In the genomic region with DNA sequence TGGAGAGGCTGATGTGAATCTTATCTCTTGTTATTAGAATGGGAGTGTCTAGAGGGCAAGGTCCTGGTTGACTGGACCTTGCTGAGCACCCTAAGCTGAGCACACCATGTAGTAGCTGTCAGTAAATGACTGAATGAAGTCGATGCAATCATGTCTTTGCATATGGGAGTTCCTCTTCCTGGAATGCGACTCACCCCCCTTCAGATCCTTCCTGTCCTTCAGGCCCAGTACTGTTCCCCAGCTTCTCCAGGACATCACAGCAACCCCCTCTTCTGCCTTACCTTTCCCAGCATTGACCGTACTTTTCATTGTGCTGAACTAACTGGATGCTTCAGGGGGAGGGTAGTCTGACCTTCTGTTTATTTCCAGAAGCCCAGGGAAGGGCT, we compare ENCODE assay signal across 9 cellular contexts. TPM values are rescaled to one million over a fixed set of nuclear protein-coding genes. Genes with fewer than 3 reads are reported as not detected.
DNase-seq lines count a peak whose midpoint lies in the region; ATAC-seq and TF ChIP-seq lines count a peak whose summit lies in the region.
"Had no signal": no experiment of that assay in that cellular context is flagged by ENCODE, and none has a peak within 500 bp of the region (broad histone marks: within the 10 kb centered on the region; RNA-seq: fewer than 3 reads in every experiment).

No MANE protein-coding gene starts in this region.

- H3K9me3 Mint-ChIP-seq in activated naive CD4-positive, alpha-beta T cell treated with anti-CD3 and anti-CD28 coated beads for 36 hours, result no peaks in the 10 kb centered on the region
- no peaks in the 10 kb centered on the region for H3K9me3 Mint-ChIP-seq in activated T-helper 1 cell treated with anti-CD3 and anti-CD28 coated beads, Interleukin-12 subunit alpha, Interleukin-12 subunit beta, Interleukin-2, Interleukin-4 antibody, amounts not matched to agents 30 ng/mL and 10 ng/mL and 1 ng/mL, durations not matched to agents 14 hours and 24 hours and 36 hours

- no peaks in the 10 kb centered on the region for H3K27me3 ChIP-seq in hepatocyte

- 75% methylated on average over 3 of the region's 3 CpGs for WGBS in hepatocyte (ENCODE audit: low lambda C conversion rate, missing lambda C conversion rate)

- no peaks in the 10 kb centered on the region for H3K9me3 ChIP-seq in hepatocyte (ENCODE audit: low read depth)

- no peaks in the 10 kb centered on the region for H3K27me3 Mint-ChIP-seq in activated naive CD4-positive, alpha-beta T cell treated with anti-CD3 and anti-CD28 coated beads for 36 hours (ENCODE audit: low read depth)
- no peaks in the 10 kb centered on the region for H3K27me3 Mint-ChIP-seq in activated T-helper 1 cell treated with anti-CD3 and anti-CD28 coated beads, Interleukin-12 subunit alpha, Interleukin-12 subunit beta, Interleukin-2, Interleukin-4 antibody, amounts not matched to agents 30 ng/mL and 10 ng/mL and 1 ng/mL, durations not matched to agents 14 hours and 24 hours and 36 hours (ENCODE audit: insufficient read depth)

- H3K27ac ChIP-seq in hepatocyte, result peak overlapping the region; percentile 45
- H3K27ac ChIP-seq in temporal lobe (ENCODE audit: low read depth, low read length), result peak overlapping the region; percentile 79

- H3K4me1 Mint-ChIP-seq in activated naive CD4-positive, alpha-beta T cell treated with anti-CD3 and anti-CD28 coated beads for 36 hours (ENCODE audit: low read depth), result peaks cover 81% of the 10 kb centered on the region
- H3K4me1 Mint-ChIP-seq in activated T-helper 1 cell treated with anti-CD3 and anti-CD28 coated beads, Interleukin-12 subunit alpha, Interleukin-12 subunit beta, Interleukin-2, Interleukin-4 antibody, amounts not matched to agents 30 ng/mL and 10 ng/mL and 1 ng/mL, durations not matched to agents 14 hours and 24 hours and 36 hours (ENCODE audit: low read depth), result peaks cover 82% of the 10 kb centered on the region

- peaks cover 26% of the 10 kb centered on the region for H4K20me1 ChIP-seq in hepatocyte (ENCODE audit: insufficient read depth, poor library complexity, severe bottlenecking)

- no peak overlapping the region for H2AFZ ChIP-seq in hepatocyte

- peaks cover 21% of the 10 kb centered on the region for H3K4me1 ChIP-seq in hepatocyte (ENCODE audit: insufficient read depth)

- CTCF ChIA-PET in activated naive CD4-positive, alpha-beta T cell treated with anti-CD3 and anti-CD28 coated beads for 36 hours (lab: Charles Lee), result interaction anchor here (0.6 to 17.3 kb wide), 5 partner anchors 8 to 238 kb away, joined by 3 to 231 read pairs (median 3); partner anchors contain the start of genes NUP98 and STIM1

- H3K4me3 Mint-ChIP-seq in activated naive CD4-positive, alpha-beta T cell treated with anti-CD3 and anti-CD28 coated beads for 36 hours, result peak overlapping the region; percentile 85
- peak overlapping the region; percentile 96 for H3K4me3 Mint-ChIP-seq in activated T-helper 1 cell treated with anti-CD3 and anti-CD28 coated beads, Interleukin-12 subunit alpha, Interleukin-12 subunit beta, Interleukin-2, Interleukin-4 antibody, amounts not matched to agents 30 ng/mL and 10 ng/mL and 1 ng/mL, durations not matched to agents 14 hours and 24 hours and 36 hours

- no peaks in the 10 kb centered on the region for H3K9me2 ChIP-seq in hepatocyte (replicated peaks; ENCODE audit: insufficient read depth)

- H3K4me2 ChIP-seq in hepatocyte, result peak overlapping the region; percentile 42

- H3K27ac Mint-ChIP-seq in activated naive CD4-positive, alpha-beta T cell treated with anti-CD3 and anti-CD28 coated beads for 36 hours, result peak overlapping the region; percentile 86
- H3K27ac Mint-ChIP-seq in activated T-helper 1 cell treated with anti-CD3 and anti-CD28 coated beads, Interleukin-12 subunit alpha, Interleukin-12 subunit beta, Interleukin-2, Interleukin-4 antibody, amounts not matched to agents 30 ng/mL and 10 ng/mL and 1 ng/mL, durations not matched to agents 14 hours and 24 hours and 36 hours, result peak overlapping the region; percentile 79

- H3K4me3 ChIP-seq in hepatocyte, result no peak overlapping the region

- H3K79me2 ChIP-seq in hepatocyte, result peaks cover 94% of the 10 kb centered on the region

- DNase-seq in activated naive CD4-positive, alpha-beta T cell treated with anti-CD3 and anti-CD28 coated beads for 36 hours, result no peak
- DNase-seq in activated naive CD4-positive, alpha-beta T cell treated with anti-CD3 and anti-CD28 coated beads, Interleukin-2, amount 50 U/mL, for 16 hours, result no peak
- DNase-seq in activated T-helper 1 cell treated with anti-CD3 and anti-CD28 coated beads, Interleukin-12 subunit alpha, Interleukin-12 subunit beta, Interleukin-2, Interleukin-4 antibody, amounts not matched to agents 30 ng/mL and 10 ng/mL and 1 ng/mL, durations not matched to agents 14 hours and 24 hours and 36 hours (ENCODE audit: low spot score), result no peak
- DNase-seq in hepatocyte (ENCODE audit: low spot score) (peak; percentile 19), NCI-H2227 (lab: John Stamatoyannopoulos, UW; ENCODE audit: unreplicated experiment) (no peak), NCI-H510A treated with DMSO at 0.1 percent for 48 hours (lab: John Stamatoyannopoulos, UW) (no peak)
- DNase-seq: NCI-H774 had no signal

- TF ChIP-seq CTCF in hepatocyte (IDR thresholded peaks at IDR 0.05; ENCODE audit: poor library complexity), result no peak

- H3K36me3 Mint-ChIP-seq in activated naive CD4-positive, alpha-beta T cell treated with anti-CD3 and anti-CD28 coated beads for 36 hours (ENCODE audit: low read depth), result peaks cover 74% of the 10 kb centered on the region
- H3K36me3 Mint-ChIP-seq in activated T-helper 1 cell treated with anti-CD3 and anti-CD28 coated beads, Interleukin-12 subunit alpha, Interleukin-12 subunit beta, Interleukin-2, Interleukin-4 antibody, amounts not matched to agents 30 ng/mL and 10 ng/mL and 1 ng/mL, durations not matched to agents 14 hours and 24 hours and 36 hours (ENCODE audit: low read depth), result peaks cover 63% of the 10 kb centered on the region

- intact Hi-C loops in activated naive CD4-positive, alpha-beta T cell treated with anti-CD3 and anti-CD28 coated beads for 36 hours (cut with micrococcal nuclease), result no loop called here
- intact Hi-C loops in activated T-helper 1 cell treated with anti-CD3 and anti-CD28 coated beads, Interleukin-12 subunit alpha, Interleukin-12 subunit beta, Interleukin-2, Interleukin-4 antibody, amounts not matched to agents 30 ng/mL and 10 ng/mL and 1 ng/mL, durations not matched to agents 14 hours and 24 hours and 36 hours (cut with micrococcal nuclease), result no loop called here

- no peaks in the 10 kb centered on the region for H3K36me3 ChIP-seq in hepatocyte (replicated peaks; ENCODE audit: insufficient read depth, low read depth)

- no peak for ATAC-seq in GM21737 (IDR thresholded peaks at IDR 0.05; ENCODE audit: unreplicated experiment)

RNA-seq across cellular contexts. Expression of gene RHOG, which starts 5.7 kb away (rescaled TPM):
- total RNA-seq in activated naive CD4-positive, alpha-beta T cell treated with anti-CD3 and anti-CD28 coated beads for 36 hours, result 100 to 1,000 TPM; 142 TPM
- total RNA-seq in activated T-helper 1 cell treated with anti-CD3 and anti-CD28 coated beads, Interleukin-12 subunit alpha, Interleukin-12 subunit beta, Interleukin-2, Interleukin-4 antibody, amounts not matched to agents 30 ng/mL and 10 ng/mL and 1 ng/mL, durations not matched to agents 14 hours and 24 hours and 36 hours, result 170 and 179 TPM in 2 replicates
- 18.0 and 18.4 TPM in 2 replicates for total RNA-seq in hepatocyte
- polyA plus RNA-seq in hepatocyte, result 36.9 and 44.4 TPM in 2 replicates
- total RNA-seq in temporal lobe, result 1.5 TPM

RNA-seq across cellular contexts. Expression of gene STIM1, which starts 20.4 kb away (rescaled TPM):
- 10 to 100 TPM; 62.9 to 68.5 TPM for total RNA-seq in activated naive CD4-positive, alpha-beta T cell treated with anti-CD3 and anti-CD28 coated beads for 36 hours
- total RNA-seq in activated T-helper 1 cell treated with anti-CD3 and anti-CD28 coated beads, Interleukin-12 subunit alpha, Interleukin-12 subunit beta, Interleukin-2, Interleukin-4 antibody, amounts not matched to agents 30 ng/mL and 10 ng/mL and 1 ng/mL, durations not matched to agents 14 hours and 24 hours and 36 hours, result 61.7 and 68.0 TPM in 2 replicates
- total RNA-seq in hepatocyte (19.6 and 20.1 TPM in 2 replicates), temporal lobe (11.8 TPM)
- polyA plus RNA-seq in hepatocyte, result 14.7 and 18.5 TPM in 2 replicates

RNA-seq across cellular contexts. Expression of gene PGAP2, which starts 26.7 kb away (rescaled TPM):
- total RNA-seq in activated naive CD4-positive, alpha-beta T cell treated with anti-CD3 and anti-CD28 coated beads for 36 hours, result 10 to 100 TPM; 38.9 to 40.8 TPM
- 29.8 and 30.1 TPM in 2 replicates for total RNA-seq in activated T-helper 1 cell treated with anti-CD3 and anti-CD28 coated beads, Interleukin-12 subunit alpha, Interleukin-12 subunit beta, Interleukin-2, Interleukin-4 antibody, amounts not matched to agents 30 ng/mL and 10 ng/mL and 1 ng/mL, durations not matched to agents 14 hours and 24 hours and 36 hours
- 19.0 and 20.3 TPM in 2 replicates for total RNA-seq in hepatocyte
- polyA plus RNA-seq in hepatocyte, result 35.5 and 37.6 TPM in 2 replicates
- 9.3 TPM for total RNA-seq in temporal lobe

RNA-seq across cellular contexts. Expression of gene NUP98, which starts 37.7 kb away (rescaled TPM):
- total RNA-seq in activated naive CD4-positive, alpha-beta T cell treated with anti-CD3 and anti-CD28 coated beads for 36 hours, result 10 to 100 TPM; 90.8 to 97.6 TPM
- 122 and 123 TPM in 2 replicates for total RNA-seq in activated T-helper 1 cell treated with anti-CD3 and anti-CD28 coated beads, Interleukin-12 subunit alpha, Interleukin-12 subunit beta, Interleukin-2, Interleukin-4 antibody, amounts not matched to agents 30 ng/mL and 10 ng/mL and 1 ng/mL, durations not matched to agents 14 hours and 24 hours and 36 hours
- total RNA-seq in hepatocyte (81.4 and 95.9 TPM in 2 replicates), temporal lobe (56.3 TPM)
- 22.7 and 23.6 TPM in 2 replicates for polyA plus RNA-seq in hepatocyte
